Comparison of ENCODE assay signal across 8 cellular contexts in genomic region chr4:139301821-139302611, GRCh38. TPM values are rescaled to one million over a fixed set of nuclear protein-coding genes. Genes with fewer than 3 reads are reported as not detected.
DNase-seq lines count a peak whose midpoint lies in the region; ATAC-seq and TF ChIP-seq lines count a peak whose summit lies in the region.

Gene NDUFC1 (minus strand): TSS chr4:139302477. CDS start chr4:139295798, 6,679 bp downstream.

- no peaks in the 10 kb centered on the region for H3K9me3 Mint-ChIP-seq in activated CD8-positive, alpha-beta T cell treated with anti-CD3 and anti-CD28 coated beads for 36 hours

- H3K27ac ChIP-seq in AG04450 (ENCODE audit: low read depth, low read length) = peak within 1 kb of the TSS; percentile 88
- H3K27ac ChIP-seq in effector memory CD4-positive, alpha-beta T cell (ENCODE audit: insufficient read depth, low read length, poor library complexity, severe bottlenecking) = peak within 1 kb of the TSS; percentile 96

- peak; percentile 25 for ATAC-seq in GM18861 (IDR thresholded peaks at IDR 0.05; ENCODE audit: unreplicated experiment)
- peak; percentile 31 for ATAC-seq in HG03103 (IDR thresholded peaks at IDR 0.05; ENCODE audit: low read depth, unreplicated experiment)
- peak; percentile 34 for ATAC-seq in activated CD8-positive, alpha-beta T cell treated with anti-CD3 and anti-CD28 coated beads for 36 hours

- peaks cover 6% of the 10 kb centered on the region for H3K4me1 ChIP-seq in effector memory CD4-positive, alpha-beta T cell (ENCODE audit: control insufficient read depth, insufficient read depth, low read length, poor library complexity, severe bottlenecking)

- H3K4me1 Mint-ChIP-seq in activated CD8-positive, alpha-beta T cell treated with anti-CD3 and anti-CD28 coated beads for 36 hours (ENCODE audit: low read depth) = peaks cover 50% of the 10 kb centered on the region

- H3K27me3 ChIP-seq in AG04450 (ENCODE audit: control insufficient read depth, insufficient read depth, low read length) = no peaks in the 10 kb centered on the region
- H3K27me3 ChIP-seq in effector memory CD4-positive, alpha-beta T cell (replicated peaks; ENCODE audit: control insufficient read depth, insufficient read depth, low read length, poor library complexity, severe bottlenecking) = no peaks in the 10 kb centered on the region

- peak within 1 kb of the TSS; percentile 93 for H3K4me3 ChIP-seq in AG04450 (ENCODE audit: low read depth, low read length)
- H3K4me3 ChIP-seq in effector memory CD4-positive, alpha-beta T cell (ENCODE audit: insufficient read depth, low read depth, low read length, poor library complexity, severe bottlenecking) = peak within 1 kb of the TSS; percentile 91

- CTCF ChIA-PET in AG04450 (lab: Charles Lee) = interaction anchor here (0.8 to 1.3 kb wide), 2 partner anchors 70 to 272 kb away, joined by 3 to 5 read pairs; no protein-coding TSS in a partner anchor
- CTCF ChIA-PET in activated CD8-positive, alpha-beta T cell treated with anti-CD3 and anti-CD28 coated beads for 36 hours (lab: Charles Lee) = interaction anchor here (1.0 to 1.9 kb wide), 6 partner anchors 9 to 201 kb away, joined by 3 to 8 read pairs (median 4); no protein-coding TSS in a partner anchor

- H3K36me3 ChIP-seq in effector memory CD4-positive, alpha-beta T cell (ENCODE audit: control insufficient read depth, insufficient read depth, low read length) = no peaks in the 10 kb centered on the region

- no peaks in the 10 kb centered on the region for H3K27me3 Mint-ChIP-seq in activated CD8-positive, alpha-beta T cell treated with anti-CD3 and anti-CD28 coated beads for 36 hours

- peak; percentile 31 for TF ChIP-seq CTCF in AG04450 (IDR thresholded peaks at IDR 0.05; ENCODE audit: low read depth, low read length)
- peak; percentile 33 for TF ChIP-seq CTCF in activated CD8-positive, alpha-beta T cell treated with anti-CD3 and anti-CD28 coated beads for 36 hours (IDR thresholded peaks at IDR 0.05)

- POLR2A ChIA-PET in AG04450 (lab: Yijun Ruan, JAX) = interaction anchor here (0.6 to 1.4 kb wide), 5 partner anchors 20 to 206 kb away, joined by 3 to 7 read pairs (median 5); partner anchors contain the start of gene MGARP
- POLR2A ChIA-PET in activated CD8-positive, alpha-beta T cell treated with anti-CD3 and anti-CD28 coated beads for 36 hours (lab: Charles Lee) = interaction anchor here (0.8 to 1.7 kb wide), 13 partner anchors 10 to 286 kb away, joined by 3 to 9 read pairs (median 4); partner anchors contain the start of genes ELF2 and NOCT

- peak within 1 kb of the TSS; percentile 95 for H3K27ac Mint-ChIP-seq in activated CD8-positive, alpha-beta T cell treated with anti-CD3 and anti-CD28 coated beads for 36 hours

- H3K36me3 Mint-ChIP-seq in activated CD8-positive, alpha-beta T cell treated with anti-CD3 and anti-CD28 coated beads for 36 hours (ENCODE audit: low read depth) = peaks cover 48% of the 10 kb centered on the region

- DNase-seq in AG04450 (ENCODE audit: low read depth, low spot score) (no peak), NCI-H526 (lab: John Stamatoyannopoulos, UW) (peak; percentile 49 to 75), mesenteric fat pad (ENCODE audit: low spot score) (no peak)
- DNase-seq in activated CD8-positive, alpha-beta T cell treated with anti-CD3 and anti-CD28 coated beads for 36 hours = peak; percentile 76
- DNase-seq in effector memory CD4-positive, alpha-beta T cell = peak; percentile 49 to 65 (median 64)
- DNase-seq in stimulated activated CD8-positive, alpha-beta memory T cell treated with anti-CD3 and anti-CD28 coated beads, Interleukin-4, amount 100 ng/mL, for 4 hours (ENCODE audit: low read depth in 2 of 2, low spot score in 1 of 2) = peak; percentile 20 to 31

- intact Hi-C loops in activated CD8-positive, alpha-beta T cell treated with anti-CD3 and anti-CD28 coated beads for 36 hours (cut with micrococcal nuclease) = loop anchor here (2.0 to 5.0 kb wide), 2 partner anchors 125 to 219 kb away; partner anchors contain the start of gene ELF2

- peaks cover 9% of the 10 kb centered on the region for H3K9me3 ChIP-seq in AG04450 (ENCODE audit: control insufficient read depth, insufficient read depth, low read length)
- no peaks in the 10 kb centered on the region for H3K9me3 ChIP-seq in effector memory CD4-positive, alpha-beta T cell (ENCODE audit: control insufficient read depth, low read length)

- peak within 1 kb of the TSS; percentile 84 for H3K4me3 Mint-ChIP-seq in activated CD8-positive, alpha-beta T cell treated with anti-CD3 and anti-CD28 coated beads for 36 hours

RNA-seq across cellular contexts. Expression of gene NDUFC1, which starts in this region (rescaled TPM):
- polyA plus RNA-seq in AG04450 (2011; rRNA removed) = 46.7 and 52.9 TPM in 2 replicates
- polyA minus RNA-seq in AG04450 (2011; rRNA and poly(A)+ RNA removed) = 10.5 and 12.5 TPM in 2 replicates
- total RNA-seq in activated CD8-positive, alpha-beta T cell treated with anti-CD3 and anti-CD28 coated beads for 36 hours = 10 to 100 TPM; 56.2 to 60.6 TPM
- total RNA-seq in mesenteric fat pad = 41.6 TPM

Comparison
In these comparisons a context has a peak if more than half of its experiments do, and no peak if none do; other contexts are left out.
1. DNase-seq: peak in NCI-H526 (2 of 2), activated CD8-positive, alpha-beta T cell treated with anti-CD3 and anti-CD28 coated beads for 36 hours (single experiment), effector memory CD4-positive, alpha-beta T cell (3 of 3) and stimulated activated CD8-positive, alpha-beta memory T cell treated with anti-CD3 and anti-CD28 coated beads, Interleukin-4, amount 100 ng/mL, for 4 hours (2 of 2); none in AG04450 (single experiment) and mesenteric fat pad (single experiment).
2. Peak in every context shown above with its lines, with median percentiles within 50 percentile points of each other: ATAC-seq.